2 cellular contexts compared by ENCODE assay signal in genomic region chr1:218366322-218367052, GRCh38.
TF ChIP-seq lines count a peak whose summit lies in the region.

No MANE protein-coding gene starts in this region.

TF ChIP-seq in HepG2, 621 proteins besides CTCF, POLR2A, EP300 and RAD21 (continues in another document):
- TF ChIP-seq SKIL (CRISPR knock-in tag; IDR thresholded peaks at IDR 0.05; ENCODE audit: borderline replicate concordance) (no peak), RFXAP (CRISPR knock-in tag; IDR thresholded peaks at IDR 0.05; ENCODE audit: borderline replicate concordance) (no peak), EHMT2 (IDR thresholded peaks at IDR 0.05; ENCODE audit: borderline replicate concordance, low read depth, low read length) (peak; percentile 76; the same call in 1 of the 2 replicates), RBAK (CRISPR knock-in tag; IDR thresholded peaks at IDR 0.05) (no peak), ARID2 (CRISPR knock-in tag; IDR thresholded peaks at IDR 0.05; ENCODE audit: borderline replicate concordance) (no peak), ZNF121 (CRISPR knock-in tag; IDR thresholded peaks at IDR 0.05) (peak; percentile 96), POLR2G (IDR thresholded peaks at IDR 0.05; ENCODE audit: low read depth, low read length) (no peak), SIN3A (IDR thresholded peaks at IDR 0.05; ENCODE audit: borderline replicate concordance, low read depth, low read length) (no peak), ONECUT2 (CRISPR knock-in tag; IDR thresholded peaks at IDR 0.05) (no peak), FOXO1 (CRISPR knock-in tag; IDR thresholded peaks at IDR 0.05) (no peak), ZNF792 (CRISPR knock-in tag; IDR thresholded peaks at IDR 0.05) (peak; percentile 44; the same call in 1 of the 2 replicates), CCDC6 (CRISPR knock-in tag; IDR thresholded peaks at IDR 0.05) (no peak), HHEX (CRISPR knock-in tag; IDR thresholded peaks at IDR 0.05) (no peak; the same call in 1 of the 2 replicates), GATA4 (IDR thresholded peaks at IDR 0.05; ENCODE audit: borderline replicate concordance, low read depth) (no peak), TCF7L2 (IDR thresholded peaks at IDR 0.05; ENCODE audit: low read depth, low read length) (no peak), HOXA3 (CRISPR knock-in tag; IDR thresholded peaks at IDR 0.05) (peak; percentile 15; the same call in 1 of the 2 replicates), ZFP62 (CRISPR knock-in tag; IDR thresholded peaks at IDR 0.05) (no peak), ZNF703 (CRISPR knock-in tag; IDR thresholded peaks at IDR 0.05; ENCODE audit: borderline replicate concordance) (no peak), ZKSCAN1 (IDR thresholded peaks at IDR 0.05; ENCODE audit: low read length) (no peak), ZNF83 (CRISPR knock-in tag; IDR thresholded peaks at IDR 0.05; ENCODE audit: borderline replicate concordance) (no peak), MAFG (CRISPR knock-in tag; IDR thresholded peaks at IDR 0.05) (no peak), ZNF274 (CRISPR knock-in tag; IDR thresholded peaks at IDR 0.05) (no peak), GABPB1 (CRISPR knock-in tag; IDR thresholded peaks at IDR 0.05) (no peak), HNF4A (CRISPR knock-in tag; IDR thresholded peaks at IDR 0.05) (peak; percentile 76), STAT5B (CRISPR knock-in tag; IDR thresholded peaks at IDR 0.05) (no peak), NR2F1 (CRISPR knock-in tag; IDR thresholded peaks at IDR 0.05) (peak; percentile 18 to 23; a peak in 2 of 4 replicates), NFYC (CRISPR knock-in tag; IDR thresholded peaks at IDR 0.05) (no peak)
- TF ChIP-seq, protein P1, sequence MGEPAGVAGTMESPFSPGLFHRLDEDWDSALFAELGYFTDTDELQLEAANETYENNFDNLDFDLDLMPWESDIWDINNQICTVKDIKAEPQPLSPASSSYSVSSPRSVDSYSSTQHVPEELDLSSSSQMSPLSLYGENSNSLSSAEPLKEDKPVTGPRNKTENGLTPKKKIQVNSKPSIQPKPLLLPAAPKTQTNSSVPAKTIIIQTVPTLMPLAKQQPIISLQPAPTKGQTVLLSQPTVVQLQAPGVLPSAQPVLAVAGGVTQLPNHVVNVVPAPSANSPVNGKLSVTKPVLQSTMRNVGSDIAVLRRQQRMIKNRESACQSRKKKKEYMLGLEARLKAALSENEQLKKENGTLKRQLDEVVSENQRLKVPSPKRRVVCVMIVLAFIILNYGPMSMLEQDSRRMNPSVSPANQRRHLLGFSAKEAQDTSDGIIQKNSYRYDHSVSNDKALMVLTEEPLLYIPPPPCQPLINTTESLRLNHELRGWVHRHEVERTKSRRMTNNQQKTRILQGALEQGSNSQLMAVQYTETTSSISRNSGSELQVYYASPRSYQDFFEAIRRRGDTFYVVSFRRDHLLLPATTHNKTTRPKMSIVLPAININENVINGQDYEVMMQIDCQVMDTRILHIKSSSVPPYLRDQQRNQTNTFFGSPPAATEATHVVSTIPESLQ (CRISPR knock-in tag; conservative IDR thresholded peaks at IDR 0.05): no peak
- TF ChIP-seq, protein P2, sequence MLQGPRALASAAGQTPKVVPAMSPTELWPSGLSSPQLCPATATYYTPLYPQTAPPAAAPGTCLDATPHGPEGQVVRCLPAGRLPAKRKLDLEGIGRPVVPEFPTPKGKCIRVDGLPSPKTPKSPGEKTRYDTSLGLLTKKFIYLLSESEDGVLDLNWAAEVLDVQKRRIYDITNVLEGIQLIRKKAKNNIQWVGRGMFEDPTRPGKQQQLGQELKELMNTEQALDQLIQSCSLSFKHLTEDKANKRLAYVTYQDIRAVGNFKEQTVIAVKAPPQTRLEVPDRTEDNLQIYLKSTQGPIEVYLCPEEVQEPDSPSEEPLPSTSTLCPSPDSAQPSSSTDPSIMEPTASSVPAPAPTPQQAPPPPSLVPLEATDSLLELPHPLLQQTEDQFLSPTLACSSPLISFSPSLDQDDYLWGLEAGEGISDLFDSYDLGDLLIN (CRISPR knock-in tag; IDR thresholded peaks at IDR 0.05; ENCODE audit: borderline replicate concordance): no peak
- TF ChIP-seq, protein P3, sequence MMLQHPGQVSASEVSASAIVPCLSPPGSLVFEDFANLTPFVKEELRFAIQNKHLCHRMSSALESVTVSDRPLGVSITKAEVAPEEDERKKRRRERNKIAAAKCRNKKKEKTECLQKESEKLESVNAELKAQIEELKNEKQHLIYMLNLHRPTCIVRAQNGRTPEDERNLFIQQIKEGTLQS (CRISPR knock-in tag; IDR thresholded peaks at IDR 0.05): 0 out of 2 replicates have a peak, but pooled peaks have one; percentile 25
- TF ChIP-seq, protein P4, sequence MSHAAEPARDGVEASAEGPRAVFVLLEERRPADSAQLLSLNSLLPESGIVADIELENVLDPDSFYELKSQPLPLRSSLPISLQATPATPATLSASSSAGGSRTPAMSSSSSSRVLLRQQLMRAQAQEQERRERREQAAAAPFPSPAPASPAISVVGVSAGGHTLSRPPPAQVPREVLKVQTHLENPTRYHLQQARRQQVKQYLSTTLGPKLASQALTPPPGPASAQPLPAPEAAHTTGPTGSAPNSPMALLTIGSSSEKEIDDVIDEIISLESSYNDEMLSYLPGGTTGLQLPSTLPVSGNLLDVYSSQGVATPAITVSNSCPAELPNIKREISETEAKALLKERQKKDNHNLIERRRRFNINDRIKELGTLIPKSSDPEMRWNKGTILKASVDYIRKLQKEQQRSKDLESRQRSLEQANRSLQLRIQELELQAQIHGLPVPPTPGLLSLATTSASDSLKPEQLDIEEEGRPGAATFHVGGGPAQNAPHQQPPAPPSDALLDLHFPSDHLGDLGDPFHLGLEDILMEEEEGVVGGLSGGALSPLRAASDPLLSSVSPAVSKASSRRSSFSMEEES (CRISPR knock-in tag; IDR thresholded peaks at IDR 0.05): peak; percentile 17; the same call in 1 of the 2 replicates

TF ChIP-seq in H1, 55 proteins besides CTCF, POLR2A, EP300 and RAD21:
- TF ChIP-seq KDM1A (IDR thresholded peaks at IDR 0.05; ENCODE audit: borderline replicate concordance, low read length) (peak; percentile 51; the same call in 1 of the 2 replicates), TCF12 (IDR thresholded peaks at IDR 0.05; ENCODE audit: low read depth, low read length) (no peak), SP1 (IDR thresholded peaks at IDR 0.05; ENCODE audit: low read depth, low read length) (no peak)
- TF ChIP-seq, protein P5, sequence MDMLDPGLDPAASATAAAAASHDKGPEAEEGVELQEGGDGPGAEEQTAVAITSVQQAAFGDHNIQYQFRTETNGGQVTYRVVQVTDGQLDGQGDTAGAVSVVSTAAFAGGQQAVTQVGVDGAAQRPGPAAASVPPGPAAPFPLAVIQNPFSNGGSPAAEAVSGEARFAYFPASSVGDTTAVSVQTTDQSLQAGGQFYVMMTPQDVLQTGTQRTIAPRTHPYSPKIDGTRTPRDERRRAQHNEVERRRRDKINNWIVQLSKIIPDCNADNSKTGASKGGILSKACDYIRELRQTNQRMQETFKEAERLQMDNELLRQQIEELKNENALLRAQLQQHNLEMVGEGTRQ (IDR thresholded peaks at IDR 0.05; ENCODE audit: low read length): no peak
